Comparison of ENCODE assay signal across 28 cellular contexts in genomic region chr16:70372921-70373550, GRCh38. TPM values are rescaled to one million over a fixed set of nuclear protein-coding genes. Genes with fewer than 3 reads are reported as not detected.
DNase-seq lines count a peak whose midpoint lies in the region; ATAC-seq and TF ChIP-seq lines count a peak whose summit lies in the region.
"Had no signal": no experiment of that assay in that cellular context is flagged by ENCODE, and none has a peak within 500 bp of the region (broad histone marks: within the 10 kb centered on the region; RNA-seq: fewer than 3 reads in every experiment).

No MANE protein-coding gene starts in this region.

- H4K20me1 ChIP-seq in mammary epithelial cell (ENCODE audit: insufficient read depth, low read length) = no peaks in the 10 kb centered on the region

- H3K27me3 Mint-ChIP-seq in MCF 10A (ENCODE audit: insufficient read depth, unreplicated experiment) = no peaks in the 10 kb centered on the region
- H3K27me3 Mint-ChIP-seq in HFFc6 (ENCODE audit: insufficient read depth) = peaks cover 9% of the 10 kb centered on the region
- H3K27me3 Mint-ChIP-seq: activated B cell treated with CpG ODN at 0.5 μM for 24 hours; activated CD4-positive, alpha-beta T cell treated with anti-CD3 and anti-CD28 coated beads, Interleukin-2, amount 10 ng/mL, durations not matched to agents 7 days and 5 days; naive B cell had no signal

- CTCF ChIA-PET in MCF 10A (lab: Yijun Ruan, JAX) (interaction anchor here (0.6 to 1.7 kb wide), 4 partner anchors 8 to 280 kb away, joined by 3 to 5 read pairs (median 3); no protein-coding TSS in a partner anchor), mammary epithelial cell (lab: Charles Lee; ENCODE audit: low non-redundant PET) (interaction anchor here (0.6 kb wide), 1 partner anchor 9 kb away, joined by 3 read pairs; no protein-coding TSS in a partner anchor)

- WGBS in mammary epithelial cell (ENCODE audit: low coverage, missing lambda C conversion rate) = 96% methylated on average over 20 of the region's 20 CpGs

- no peak overlapping the region for H3K4me2 ChIP-seq in mammary epithelial cell (ENCODE audit: insufficient read depth, low read depth, low read length)
- H3K4me2 ChIP-seq: BLaER1 treated with 17β-estradiol and CSF1 and Interleukin-3, amounts not matched to agents 10 nM and 100 nM had no signal

- POLR2A ChIA-PET in MCF 10A (lab: Yijun Ruan, JAX) = interaction anchor here (0.8 to 1.6 kb wide), 3 partner anchors 8 to 82 kb away, joined by 3 to 10 read pairs (median 3); no protein-coding TSS in a partner anchor

- H3K9me3 ChIP-seq in breast epithelium (no peaks in the 10 kb centered on the region), mammary epithelial cell (replicated peaks; ENCODE audit: insufficient read depth, low read length) (no peaks in the 10 kb centered on the region)
- H3K9me3 ChIP-seq: BLaER1 treated with 17β-estradiol and CSF1 and Interleukin-3, amounts not matched to agents 10 nM and 100 nM; esophagus muscularis mucosa; left ventricle myocardium inferior; SJCRH30; suprapubic skin; upper lobe of right lung had no signal

- no peak for TF ChIP-seq CTCF in MCF 10A (IDR thresholded peaks at IDR 0.05; ENCODE audit: unreplicated experiment)
- no peak for TF ChIP-seq CTCF in breast epithelium (IDR thresholded peaks at IDR 0.05)
- TF ChIP-seq CTCF in HFFc6 (IDR thresholded peaks at IDR 0.05) = no peak
- TF ChIP-seq CTCF in mammary epithelial cell (conservative IDR thresholded peaks at IDR 0.05 in 1 of 2, IDR thresholded peaks at IDR 0.05 in 1 of 2; ENCODE audit: extremely low read depth in 1 of 2, insufficient read depth in 1 of 2, low read depth in 1 of 2, low read length in 2 of 2) = no peak

- dilution Hi-C loops in mammary epithelial cell (cut with HindIII; ENCODE audit: low sequenced_read_pairs) = no loop called here

- no peak overlapping the region for H3K4me3 Mint-ChIP-seq in MCF 10A (ENCODE audit: unreplicated experiment)
- H3K4me3 Mint-ChIP-seq in HFFc6 = no peak overlapping the region; the same call in 1 of the 2 replicates
- H3K4me3 Mint-ChIP-seq in stimulated activated effector memory CD8-positive, alpha-beta T cell treated with anti-CD3 and anti-CD28 coated beads, Interleukin-12 subunit alpha, Interleukin-12 subunit beta, amount 100 ng/mL, for 72 hours = no peak overlapping the region
- H3K4me3 Mint-ChIP-seq: activated B cell treated with CpG ODN at 0.5 μM for 24 hours; activated CD4-positive, alpha-beta T cell treated with anti-CD3 and anti-CD28 coated beads, Interleukin-2, amount 10 ng/mL, durations not matched to agents 7 days and 5 days; naive B cell had no signal

- intact Hi-C loops in MCF 10A (cut with micrococcal nuclease) (no loop called here), breast epithelium (cut with DNase I; ENCODE audit: low total_unique reads) (no loop called here), mammary epithelial cell (cut with micrococcal nuclease) (no loop called here)

- ATAC-seq in stimulated activated effector memory CD8-positive, alpha-beta T cell treated with anti-CD3 and anti-CD28 coated beads, Interleukin-12 subunit alpha, Interleukin-12 subunit beta, amount 100 ng/mL, for 72 hours = no peak
- ATAC-seq: upper lobe of right lung had no signal

- DNase-seq in MCF 10A (ENCODE audit: unreplicated experiment) (no peak), breast epithelium (ENCODE audit: low spot score in 2 of 2) (no peak), HFFc6 (no peak), mammary epithelial cell (no peak), NCI-H187 (lab: John Stamatoyannopoulos, UW) (no peak), MV-4-11 (lab: John Stamatoyannopoulos, UW) (no peak), activated gamma-delta T cell treated with Interleukin-2 at 50 U/mL for 16 hours (no peak)
- DNase-seq in stimulated activated effector memory CD8-positive, alpha-beta T cell treated with anti-CD3 and anti-CD28 coated beads, Interleukin-12 subunit alpha, Interleukin-12 subunit beta, amount 100 ng/mL, for 72 hours (ENCODE audit: low spot score in 2 of 2) = no peak
- DNase-seq: activated B cell treated with CpG ODN at 0.5 μM for 24 hours; activated CD4-positive, alpha-beta T cell treated with anti-CD3 and anti-CD28 coated beads, Interleukin-2, amount 10 ng/mL, durations not matched to agents 7 days and 5 days; cerebellar nuclear complex; dermis blood vessel endothelial cell; DND-41; foreskin fibroblast; GM23248; head of caudate nucleus; IMR-90; left ventricle myocardium inferior; naive B cell; NCI-H1048; NCI-H1694; NCI-H510A; SJCRH30; stimulated activated naive CD4-positive, alpha-beta T cell treated with Interleukin-2 at 50 U/mL for 16 hours; upper lobe of right lung had no signal

- BruUV-seq in MCF 10A (replicated peaks; lab: Mats Ljungman, UMichigan) (no TSS peak), mammary epithelial cell (replicated peaks; lab: Mats Ljungman, UMichigan) (TSS peak; percentile 67)

- H3K9ac ChIP-seq in mammary epithelial cell (ENCODE audit: insufficient read depth, low read length) = no peak overlapping the region
- H3K9ac ChIP-seq: BLaER1 treated with 17β-estradiol and CSF1 and Interleukin-3, amounts not matched to agents 10 nM and 100 nM; GM23248 had no signal

- no peaks in the 10 kb centered on the region for H3K27me3 ChIP-seq in breast epithelium
- H3K27me3 ChIP-seq in mammary epithelial cell (ENCODE audit: insufficient read depth, low read length) = no peaks in the 10 kb centered on the region
- H3K27me3 ChIP-seq: BLaER1 treated with 17β-estradiol and CSF1 and Interleukin-3, amounts not matched to agents 10 nM and 100 nM; esophagus muscularis mucosa; SJCRH30; suprapubic skin; upper lobe of right lung had no signal

- in situ Hi-C loops in mammary epithelial cell (cut with MboI; ENCODE audit: low sequenced_read_pairs in 2 of 2) = no loop called here

- H3K9me3 Mint-ChIP-seq in MCF 10A (ENCODE audit: unreplicated experiment) (no peaks in the 10 kb centered on the region), HFFc6 (no peaks in the 10 kb centered on the region)
- H3K9me3 Mint-ChIP-seq in stimulated activated effector memory CD8-positive, alpha-beta T cell treated with anti-CD3 and anti-CD28 coated beads, Interleukin-12 subunit alpha, Interleukin-12 subunit beta, amount 100 ng/mL, for 72 hours = no peaks in the 10 kb centered on the region
- H3K9me3 Mint-ChIP-seq: activated B cell treated with CpG ODN at 0.5 μM for 24 hours; activated CD4-positive, alpha-beta T cell treated with anti-CD3 and anti-CD28 coated beads, Interleukin-2, amount 10 ng/mL, durations not matched to agents 7 days and 5 days; naive B cell had no signal

- no peak overlapping the region for H2AFZ ChIP-seq in mammary epithelial cell (ENCODE audit: low read depth, low read length)
- H2AFZ ChIP-seq: GM23248 had no signal

- TF ChIP-seq POLR2A in breast epithelium (IDR thresholded peaks at IDR 0.05) = no peak

- H3K4me1 Mint-ChIP-seq in MCF 10A (ENCODE audit: insufficient read depth, unreplicated experiment) = no peaks in the 10 kb centered on the region
- H3K4me1 Mint-ChIP-seq in HFFc6 (ENCODE audit: low read depth) = 0 out of 2 replicates have a peak, but pooled peaks cover 5% of the 10 kb centered on the region
- no peaks in the 10 kb centered on the region for H3K4me1 Mint-ChIP-seq in stimulated activated effector memory CD8-positive, alpha-beta T cell treated with anti-CD3 and anti-CD28 coated beads, Interleukin-12 subunit alpha, Interleukin-12 subunit beta, amount 100 ng/mL, for 72 hours

- H3K36me3 ChIP-seq in breast epithelium = no peaks in the 10 kb centered on the region
- peaks cover 9% of the 10 kb centered on the region for H3K36me3 ChIP-seq in mammary epithelial cell (ENCODE audit: insufficient read depth, low read length)

- H3K36me3 Mint-ChIP-seq in MCF 10A (ENCODE audit: insufficient read depth, unreplicated experiment) = peaks cover 93% of the 10 kb centered on the region
- peaks cover 40% of the 10 kb centered on the region for H3K36me3 Mint-ChIP-seq in HFFc6 (ENCODE audit: low read depth)
- H3K36me3 Mint-ChIP-seq in stimulated activated effector memory CD8-positive, alpha-beta T cell treated with anti-CD3 and anti-CD28 coated beads, Interleukin-12 subunit alpha, Interleukin-12 subunit beta, amount 100 ng/mL, for 72 hours = peaks cover 100% of the 10 kb centered on the region
- H3K36me3 Mint-ChIP-seq: naive B cell had no signal

- H3K27ac Mint-ChIP-seq in MCF 10A (ENCODE audit: low read depth, unreplicated experiment) (peak overlapping the region; percentile 10), HFFc6 (peak overlapping the region; percentile 17)
- H3K27ac Mint-ChIP-seq in stimulated activated effector memory CD8-positive, alpha-beta T cell treated with anti-CD3 and anti-CD28 coated beads, Interleukin-12 subunit alpha, Interleukin-12 subunit beta, amount 100 ng/mL, for 72 hours = peak overlapping the region; percentile 72
- H3K27ac Mint-ChIP-seq: activated B cell treated with CpG ODN at 0.5 μM for 24 hours; activated CD4-positive, alpha-beta T cell treated with anti-CD3 and anti-CD28 coated beads, Interleukin-2, amount 10 ng/mL, durations not matched to agents 7 days and 5 days had no signal

- H3K27ac ChIP-seq in breast epithelium (no peak overlapping the region), mammary epithelial cell (ENCODE audit: insufficient read depth, low read depth, low read length) (no peak overlapping the region)
- H3K27ac ChIP-seq: BLaER1 treated with 17β-estradiol and CSF1 and Interleukin-3, amounts not matched to agents 10 nM and 100 nM; esophagus muscularis mucosa; GM23248; left ventricle myocardium inferior; SJCRH30; suprapubic skin; upper lobe of right lung had no signal

- H3K4me1 ChIP-seq in breast epithelium (no peaks in the 10 kb centered on the region), mammary epithelial cell (ENCODE audit: insufficient read depth, low read length) (no peaks in the 10 kb centered on the region)
- H3K4me1 ChIP-seq: left ventricle myocardium inferior, SJCRH30, suprapubic skin, upper lobe of right lung had no signal

- H3K79me2 ChIP-seq in mammary epithelial cell (ENCODE audit: insufficient read depth, low read length) = no peaks in the 10 kb centered on the region

- H3K4me3 ChIP-seq in breast epithelium = no peak overlapping the region
- H3K4me3 ChIP-seq in mammary epithelial cell (replicated peaks in 1 of 3; ENCODE audit: insufficient read depth in 1 of 3, low read depth in 2 of 3, low read length in 3 of 3) = no peak overlapping the region
- H3K4me3 ChIP-seq: BLaER1 treated with 17β-estradiol and CSF1 and Interleukin-3, amounts not matched to agents 10 nM and 100 nM; esophagus muscularis mucosa; GM23248; left ventricle myocardium inferior; SJCRH30; suprapubic skin; upper lobe of right lung had no signal

RNA-seq across cellular contexts. Expression of gene DDX19A, which starts 26.3 kb away (rescaled TPM):
- total RNA-seq in MCF 10A (2022) = 34.7 and 36.5 TPM in 2 replicates
- total RNA-seq in breast epithelium = 10 to 100 TPM; 42.6 to 45.5 (median 45.2) TPM
- total RNA-seq in HFFc6 (2021; fragmentation: NEBNext Ultra II Directional; extraction: Animal tissue kit (Norgen Biotek cat#: 25700)) = 10 to 100 TPM; 40.1 to 50.9 (median 43.8) TPM
- 10 to 100 TPM; 37.0 to 42.0 TPM for total RNA-seq in mammary epithelial cell
- 38.5 TPM for polyA plus RNA-seq in mammary epithelial cell
- 48.5 TPM for polyA minus RNA-seq in mammary epithelial cell

Comparison
In these comparisons a context has a peak if more than half of its experiments do, and no peak if none do; other contexts are left out.
1. H3K27ac Mint-ChIP-seq: peak in every context shown above with its lines; median percentile 72 in stimulated activated effector memory CD8-positive, alpha-beta T cell treated with anti-CD3 and anti-CD28 coated beads, Interleukin-12 subunit alpha, Interleukin-12 subunit beta, amount 100 ng/mL, for 72 hours; 17 in HFFc6; 10 in MCF 10A.